14 cellular contexts compared by ENCODE assay signal in genomic region chr1:79472067-79472656, GRCh38.
DNase-seq lines count a peak whose midpoint lies in the region; ATAC-seq and TF ChIP-seq lines count a peak whose summit lies in the region.
"Had no signal": no experiment of that assay in that cellular context is flagged by ENCODE, and none has a peak within 500 bp of the region (broad histone marks: within the 10 kb centered on the region; RNA-seq: fewer than 3 reads in every experiment).

No MANE protein-coding gene starts in this region.

- H3K4me3 ChIP-seq in HAP-1 (no peak overlapping the region), right atrium auricular region (no peak overlapping the region)
- H3K4me3 ChIP-seq: testis had no signal

- H3K36me3 ChIP-seq in HAP-1 (replicated peaks), result no peaks in the 10 kb centered on the region
- H3K36me3 ChIP-seq in right atrium auricular region, result no peaks in the 10 kb centered on the region

- H3K27me3 ChIP-seq in HAP-1 (ENCODE audit: low read depth) (no peaks in the 10 kb centered on the region), right atrium auricular region (no peaks in the 10 kb centered on the region)
- H3K27me3 ChIP-seq: testis had no signal

- H3K27ac ChIP-seq in right atrium auricular region, result no peak overlapping the region
- H3K27ac ChIP-seq: testis had no signal

- DNase-seq in HAP-1 (ENCODE audit: low spot score in 2 of 2) (no peak), right atrium auricular region (ENCODE audit: low spot score) (no peak)
- no peak for DNase-seq in stimulated activated CD4-positive, alpha-beta T cell treated with anti-CD3 and anti-CD28 coated beads, Interleukin-2, amount 100 ng/mL, for 24 hours
- no peak for DNase-seq in stimulated activated CD4-positive, alpha-beta T cell treated with anti-CD3 and anti-CD28 coated beads, Interleukin-12 subunit alpha, Interleukin-12 subunit beta, amount 100 ng/mL, for 4 hours
- DNase-seq: activated CD4-positive, alpha-beta T cell treated with anti-CD3 and anti-CD28 coated beads, Interleukin-2, amount 50 U/mL, for 48 hours; activated naive CD4-positive, alpha-beta T cell treated with anti-CD3 and anti-CD28 coated beads, Interleukin-2, amount 50 U/mL, for 16 hours; DMS53; NCI-H774; retina; testis had no signal

- no peaks in the 10 kb centered on the region for H3K4me1 ChIP-seq in HAP-1
- H3K4me1 ChIP-seq in right atrium auricular region, result no peaks in the 10 kb centered on the region
- H3K4me1 ChIP-seq: testis had no signal

- in situ Hi-C loops in HAP-1 (cut with MboI; ENCODE audit: low sequenced_read_pairs), result no loop called here

- ATAC-seq in GM18499 (IDR thresholded peaks at IDR 0.05; ENCODE audit: insufficient read depth, unreplicated experiment) (peak; percentile 86), GM19455 (IDR thresholded peaks at IDR 0.05; ENCODE audit: unreplicated experiment) (peak; percentile 65), HG02852 (IDR thresholded peaks at IDR 0.05; ENCODE audit: unreplicated experiment) (peak; percentile 66), HG03457 (IDR thresholded peaks at IDR 0.05; ENCODE audit: unreplicated experiment) (peak; percentile 74)

- H3K9me3 ChIP-seq in HAP-1 (no peaks in the 10 kb centered on the region), right atrium auricular region (no peaks in the 10 kb centered on the region)
- H3K9me3 ChIP-seq: testis had no signal

- no peak for TF ChIP-seq CTCF in right atrium auricular region (IDR thresholded peaks at IDR 0.05)
